10 cellular contexts compared by ENCODE assay signal in the genomic region with DNA sequence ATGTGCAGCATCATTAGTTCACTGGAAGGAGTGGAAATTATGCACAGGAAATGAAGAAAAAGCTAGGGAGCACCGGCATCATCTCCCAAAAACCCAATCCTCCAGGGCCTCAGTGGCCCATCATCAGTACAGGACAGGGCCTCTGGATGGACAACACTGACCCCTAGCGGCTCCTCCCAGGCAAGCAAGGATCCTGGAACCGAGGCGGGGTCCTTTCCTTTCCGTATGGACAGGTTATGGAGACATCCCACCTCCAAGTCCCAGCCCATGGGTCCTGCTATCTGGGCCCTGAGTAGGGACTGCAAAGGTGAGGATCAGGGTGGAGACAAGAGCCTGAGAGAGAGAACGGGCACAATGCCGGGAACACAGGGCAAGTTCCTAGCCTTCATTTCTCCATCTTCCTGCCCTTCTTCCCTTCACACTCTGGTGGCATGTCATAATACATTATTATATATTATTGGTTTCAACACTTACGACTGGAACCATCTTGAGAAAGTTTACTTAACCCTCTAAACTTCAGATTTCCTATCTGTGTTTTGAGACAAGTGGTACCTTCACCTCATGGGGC.
DNase-seq lines count a peak whose midpoint lies in the region; ATAC-seq, FAIRE-seq and TF ChIP-seq lines count a peak whose summit lies in the region.
"Had no signal": no experiment of that assay in that cellular context is flagged by ENCODE, and none has a peak within 500 bp of the region (broad histone marks: within the 10 kb centered on the region; RNA-seq: fewer than 3 reads in every experiment).

No MANE protein-coding gene starts in this region.

- no peak overlapping the region for H3K27ac ChIP-seq in astrocyte (ENCODE audit: low read depth, low read length)
- H3K27ac ChIP-seq: SK-N-MC had no signal

- in situ Hi-C loops in ACHN (cut with HindIII; ENCODE audit: low pct_ligation_motif_present, low pct_unique_long_range_greater_than_20kb, low sequenced_read_pairs) = no loop called here

- H3K4me3 ChIP-seq in astrocyte (ENCODE audit: insufficient read depth, low read depth, low read length) = no peak overlapping the region
- H3K4me3 ChIP-seq: SK-N-MC had no signal

- peaks cover 77% of the 10 kb centered on the region for H3K79me2 ChIP-seq in astrocyte (ENCODE audit: insufficient read depth, low read length)

- no peak overlapping the region for H3K4me3 Mint-ChIP-seq in astrocyte (ENCODE audit: unreplicated experiment)

- H3K27me3 ChIP-seq in astrocyte (ENCODE audit: insufficient read depth, low read length) = no peaks in the 10 kb centered on the region

- FAIRE-seq in GM19239 (lab: Jason Lieb, UNC) (peak; percentile 64), astrocyte (lab: Jason Lieb, UNC) (no peak)
- FAIRE-seq: GM18507 had no signal

- H3K9me3 Mint-ChIP-seq in astrocyte (ENCODE audit: unreplicated experiment) = peaks cover 2% of the 10 kb centered on the region

- no peaks in the 10 kb centered on the region for H3K36me3 ChIP-seq in astrocyte (ENCODE audit: insufficient read depth, low read length)

- H3K4me2 ChIP-seq in astrocyte (ENCODE audit: low read length) = no peak overlapping the region

- no peak overlapping the region for H2AFZ ChIP-seq in astrocyte (ENCODE audit: low read depth, low read length)

- H3K27ac Mint-ChIP-seq in astrocyte (ENCODE audit: unreplicated experiment) = no peak overlapping the region

- no peak overlapping the region for H3K9ac ChIP-seq in astrocyte (ENCODE audit: low read length)

- peaks cover 5% of the 10 kb centered on the region for H3K36me3 Mint-ChIP-seq in astrocyte (ENCODE audit: low read depth, unreplicated experiment)

- peaks cover 85% of the 10 kb centered on the region for H4K20me1 ChIP-seq in astrocyte (ENCODE audit: insufficient read depth, low read length)

- TF ChIP-seq CTCF in astrocyte (IDR thresholded peaks at IDR 0.05; ENCODE audit: insufficient read depth, low read depth, low read length) = peak; percentile 68

- H3K4me1 ChIP-seq in astrocyte (ENCODE audit: insufficient read depth, low read length) = peaks cover 6% of the 10 kb centered on the region

- peaks cover 28% of the 10 kb centered on the region for H3K4me1 Mint-ChIP-seq in astrocyte (ENCODE audit: low read depth, unreplicated experiment)

- H3K27me3 Mint-ChIP-seq in astrocyte (ENCODE audit: low read depth, unreplicated experiment) = no peaks in the 10 kb centered on the region

- no peak for ATAC-seq in GM18873 (IDR thresholded peaks at IDR 0.05; ENCODE audit: low FRiP score, unreplicated experiment)

- H3K9me3 ChIP-seq in astrocyte (ENCODE audit: insufficient read depth, low read depth, low read length) = no peaks in the 10 kb centered on the region

- peak; percentile 30 for DNase-seq in ACHN
- no peak for DNase-seq in GM19239 (ENCODE audit: insufficient read length, low spot score)
- DNase-seq in astrocyte (ENCODE audit: low read depth) = no peak
- DNase-seq in left kidney (ENCODE audit: low read depth, low spot score) = peak; percentile 70
- DNase-seq in NCI-H2081 (lab: John Stamatoyannopoulos, UW) = no peak
- no peak for DNase-seq in mucosa of gallbladder (ENCODE audit: low spot score)
- DNase-seq in NCI-H748 treated with DMSO at 0.1 percent for 48 hours (lab: John Stamatoyannopoulos, UW) = no peak

Comparison
In these comparisons a context has a peak if more than half of its experiments do, and no peak if none do; other contexts are left out.
1. DNase-seq: peak in ACHN (single experiment) and left kidney (single experiment); none in GM19239 (single experiment), astrocyte (single experiment), NCI-H2081 (0 of 2), mucosa of gallbladder (single experiment) and NCI-H748 treated with DMSO at 0.1 percent for 48 hours (single experiment).